ENCODE assay signal across 18 cellular contexts in the genomic region with DNA sequence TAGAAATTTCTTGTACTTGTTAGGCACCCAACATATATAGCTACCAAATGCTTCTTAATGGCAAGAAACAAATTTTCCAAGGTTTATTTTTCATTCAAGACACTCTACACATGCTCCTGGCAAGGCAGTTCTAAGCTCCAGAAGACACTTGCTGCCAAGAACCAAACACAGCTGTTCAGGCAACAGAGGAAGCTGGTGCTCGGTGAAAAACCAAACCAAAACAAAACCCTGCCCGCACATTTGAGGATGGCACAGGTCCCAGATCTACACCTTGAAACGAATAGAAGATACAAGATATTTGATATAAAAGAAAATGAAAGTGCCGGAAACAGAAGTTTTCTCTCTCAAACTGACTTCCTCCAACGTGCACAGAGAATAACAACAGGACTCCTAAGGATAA. TPM values are rescaled to one million over a fixed set of nuclear protein-coding genes. Genes with fewer than 3 reads are reported as not detected.
A peak's percentile ranks its signal among the peaks of the same experiment; 100 is the strongest.
DNase-seq lines count a peak whose midpoint lies in the region; ATAC-seq, FAIRE-seq and TF ChIP-seq lines count a peak whose summit lies in the region.
"Had no signal": no experiment of that assay in that cellular context is flagged by ENCODE, and none has a peak within 500 bp of the region (broad histone marks: within the 10 kb centered on the region; RNA-seq: fewer than 3 reads in every experiment).

No MANE protein-coding gene starts in this region.

- POLR2A ChIA-PET in activated naive CD8-positive, alpha-beta T cell treated with anti-CD3 and anti-CD28 coated beads, Interleukin-2, amount 10 ng/mL, durations not matched to agents 7 days and 5 days (lab: Charles Lee): no interaction called here

- no peaks in the 10 kb centered on the region for H4K20me1 ChIP-seq in MM.1S (ENCODE audit: insufficient read depth, low read length)

- no peaks in the 10 kb centered on the region for H3K9me3 ChIP-seq in MM.1S (replicated peaks; ENCODE audit: insufficient read depth, low read length)
- no peaks in the 10 kb centered on the region for H3K9me3 ChIP-seq in pancreas
- H3K9me3 ChIP-seq: upper lobe of right lung had no signal

- H3K79me2 ChIP-seq in MM.1S (ENCODE audit: low read length): no peaks in the 10 kb centered on the region

- H3K36me3 ChIP-seq in MM.1S (replicated peaks; ENCODE audit: insufficient read depth, low read length) (no peaks in the 10 kb centered on the region), pancreas (no peaks in the 10 kb centered on the region)
- H3K36me3 ChIP-seq: upper lobe of right lung had no signal

- peaks cover 22% of the 10 kb centered on the region for H3K4me1 Mint-ChIP-seq in activated naive CD8-positive, alpha-beta T cell treated with anti-CD3 and anti-CD28 coated beads, Interleukin-2, amount 10 ng/mL, durations not matched to agents 7 days and 5 days

- no peak for FAIRE-seq in pancreas (lab: Jason Lieb, UNC)

- H3K27me3 ChIP-seq in MM.1S (replicated peaks; ENCODE audit: insufficient read depth, low read length) (no peaks in the 10 kb centered on the region), pancreas (no peaks in the 10 kb centered on the region)
- H3K27me3 ChIP-seq: upper lobe of right lung had no signal

- H3K9me3 Mint-ChIP-seq in activated naive CD8-positive, alpha-beta T cell treated with anti-CD3 and anti-CD28 coated beads, Interleukin-2, amount 10 ng/mL, durations not matched to agents 7 days and 5 days: no peaks in the 10 kb centered on the region

- intact Hi-C loops in pancreas (cut with DNase I): no loop called here

- H2AFZ ChIP-seq in MM.1S (ENCODE audit: low read length): no peak overlapping the region

- H3K4me3 ChIP-seq in MM.1S (ENCODE audit: low read length): no peak overlapping the region
- no peak overlapping the region for H3K4me3 ChIP-seq in pancreas
- H3K4me3 ChIP-seq: upper lobe of right lung had no signal

- peak overlapping the region; percentile 70 for H3K4me3 Mint-ChIP-seq in activated naive CD8-positive, alpha-beta T cell treated with anti-CD3 and anti-CD28 coated beads, Interleukin-2, amount 10 ng/mL, durations not matched to agents 7 days and 5 days

- H3K36me3 Mint-ChIP-seq in activated naive CD8-positive, alpha-beta T cell treated with anti-CD3 and anti-CD28 coated beads, Interleukin-2, amount 10 ng/mL, durations not matched to agents 7 days and 5 days: peaks cover 2% of the 10 kb centered on the region

- no peaks in the 10 kb centered on the region for H3F3A ChIP-seq in MM.1S (ENCODE audit: insufficient read depth, low read length)

- H3K27ac ChIP-seq in MM.1S (ENCODE audit: low read length) (no peak overlapping the region), pancreas (no peak overlapping the region)
- H3K27ac ChIP-seq: upper lobe of right lung had no signal

- peak overlapping the region; percentile 27 for H3K4me2 ChIP-seq in MM.1S (ENCODE audit: low read depth, low read length)

- no peaks in the 10 kb centered on the region for H3K9me2 ChIP-seq in MM.1S (replicated peaks; ENCODE audit: insufficient read depth, low read length)

- H3K27me3 Mint-ChIP-seq in activated naive CD8-positive, alpha-beta T cell treated with anti-CD3 and anti-CD28 coated beads, Interleukin-2, amount 10 ng/mL, durations not matched to agents 7 days and 5 days: no peaks in the 10 kb centered on the region

- H3K9ac ChIP-seq in MM.1S (ENCODE audit: low read length): no peak overlapping the region

- H3K27ac Mint-ChIP-seq in activated naive CD8-positive, alpha-beta T cell treated with anti-CD3 and anti-CD28 coated beads, Interleukin-2, amount 10 ng/mL, durations not matched to agents 7 days and 5 days: peak overlapping the region; percentile 78

- TF ChIP-seq CTCF in MM.1S (IDR thresholded peaks at IDR 0.05; ENCODE audit: low read length) (no peak), pancreas (IDR thresholded peaks at IDR 0.05) (no peak)

- H3K4me1 ChIP-seq in MM.1S (ENCODE audit: low read length) (peaks cover 17% of the 10 kb centered on the region), pancreas (peaks cover 0 to 5% (median 0%) of the 10 kb centered on the region in 3 donors)

- DNase-seq in NCI-H345 (lab: John Stamatoyannopoulos, UW): peak; percentile 3
- no peak for DNase-seq in NCI-H345 treated with DMSO at 0.1 percent for 48 hours (lab: John Stamatoyannopoulos, UW; ENCODE audit: unreplicated experiment)
- DNase-seq in MM.1S: peak; percentile 25
- no peak for DNase-seq in activated naive CD8-positive, alpha-beta T cell treated with anti-CD3 and anti-CD28 coated beads, Interleukin-2, amount 10 ng/mL, durations not matched to agents 7 days and 5 days
- peak in 1 of 6 donors; percentile 29 for DNase-seq in pancreas
- DNase-seq in stimulated activated CD4-positive, alpha-beta T cell treated with anti-CD3 and anti-CD28 coated beads, Interleukin-2, amount 100 ng/mL, for 48 hours: no peak
- no peak for DNase-seq in ureter (ENCODE audit: low spot score)
- no peak for DNase-seq in occipital lobe (lab: John Stamatoyannopoulos, UW)
- DNase-seq: activated CD4-positive, CD25-positive, alpha-beta regulatory T cell treated with anti-CD3 and anti-CD28 coated beads, Interleukin-2, amount 50 U/mL, for 72 hours; activated effector memory CD4-positive, alpha-beta T cell treated with anti-CD3 and anti-CD28 coated beads, Interleukin-2, amount 50 U/mL, for 16 hours; caudate nucleus; KG1; left ventricle myocardium superior; NCI-H187; nucleus accumbens; upper lobe of right lung had no signal

- ATAC-seq in activated naive CD8-positive, alpha-beta T cell treated with anti-CD3 and anti-CD28 coated beads, Interleukin-2, amount 10 ng/mL, durations not matched to agents 7 days and 5 days (ENCODE audit: low read depth): peak; percentile 36
- ATAC-seq in pancreas: peak in 3 of 4 donors; percentile 45 to 73 (median 64)
- ATAC-seq: left ventricle myocardium superior, upper lobe of right lung had no signal

- 30 to 31% methylated on average over 5 of the region's 5 CpGs for WGBS in pancreas, 2 donors

RNA-seq across cellular contexts. Expression of a gene that starts 4.9 kb away (rescaled TPM):
- total RNA-seq in activated naive CD8-positive, alpha-beta T cell treated with anti-CD3 and anti-CD28 coated beads, Interleukin-2, amount 10 ng/mL, durations not matched to agents 7 days and 5 days: not detected
- total RNA-seq in pancreas (not detected), ureter (not detected), occipital lobe (not detected)
- polyA plus RNA-seq in pancreas: under 1 TPM in 1 of 2 donors, not detected in 1; 0.12 TPM
- total RNA-seq: A673, epithelial cell of proximal tubule, left ventricle myocardium superior, upper lobe of right lung had no signal

RNA-seq across cellular contexts. Expression of a gene that starts 28.0 kb away (rescaled TPM):
- under 1 TPM; 0.43 to 0.44 TPM for total RNA-seq in activated naive CD8-positive, alpha-beta T cell treated with anti-CD3 and anti-CD28 coated beads, Interleukin-2, amount 10 ng/mL, durations not matched to agents 7 days and 5 days
- total RNA-seq in pancreas (10 to 100 TPM in 5 of 6 donors, 1 to 10 TPM in 1; 7.1 to 25.8 (median 12.8) TPM), ureter (56.4 TPM), occipital lobe (0.78 TPM)
- polyA plus RNA-seq in pancreas: 10 to 100 TPM; 10.4 to 12.9 TPM
- total RNA-seq: A673 had no signal

RNA-seq across cellular contexts. Expression of a gene that starts 59.4 kb away (rescaled TPM):
- not detected for total RNA-seq in activated naive CD8-positive, alpha-beta T cell treated with anti-CD3 and anti-CD28 coated beads, Interleukin-2, amount 10 ng/mL, durations not matched to agents 7 days and 5 days
- not detected for total RNA-seq in pancreas
- not detected for polyA plus RNA-seq in pancreas
- total RNA-seq in ureter: not detected
- not detected for total RNA-seq in occipital lobe
- total RNA-seq: A673, epithelial cell of proximal tubule, left ventricle myocardium superior, upper lobe of right lung had no signal

Comparison
In these comparisons a context has a peak if more than half of its experiments do, and no peak if none do; other contexts are left out.
1. DNase-seq: peak in NCI-H345 (single experiment) and MM.1S (single experiment); none in NCI-H345 treated with DMSO at 0.1 percent for 48 hours (single experiment), activated naive CD8-positive, alpha-beta T cell treated with anti-CD3 and anti-CD28 coated beads, Interleukin-2, amount 10 ng/mL, durations not matched to agents 7 days and 5 days (single experiment), stimulated activated CD4-positive, alpha-beta T cell treated with anti-CD3 and anti-CD28 coated beads, Interleukin-2, amount 100 ng/mL, for 48 hours (0 of 2), ureter (single experiment) and occipital lobe (single experiment).